9 cellular contexts compared by ENCODE assay signal in the genomic region with DNA sequence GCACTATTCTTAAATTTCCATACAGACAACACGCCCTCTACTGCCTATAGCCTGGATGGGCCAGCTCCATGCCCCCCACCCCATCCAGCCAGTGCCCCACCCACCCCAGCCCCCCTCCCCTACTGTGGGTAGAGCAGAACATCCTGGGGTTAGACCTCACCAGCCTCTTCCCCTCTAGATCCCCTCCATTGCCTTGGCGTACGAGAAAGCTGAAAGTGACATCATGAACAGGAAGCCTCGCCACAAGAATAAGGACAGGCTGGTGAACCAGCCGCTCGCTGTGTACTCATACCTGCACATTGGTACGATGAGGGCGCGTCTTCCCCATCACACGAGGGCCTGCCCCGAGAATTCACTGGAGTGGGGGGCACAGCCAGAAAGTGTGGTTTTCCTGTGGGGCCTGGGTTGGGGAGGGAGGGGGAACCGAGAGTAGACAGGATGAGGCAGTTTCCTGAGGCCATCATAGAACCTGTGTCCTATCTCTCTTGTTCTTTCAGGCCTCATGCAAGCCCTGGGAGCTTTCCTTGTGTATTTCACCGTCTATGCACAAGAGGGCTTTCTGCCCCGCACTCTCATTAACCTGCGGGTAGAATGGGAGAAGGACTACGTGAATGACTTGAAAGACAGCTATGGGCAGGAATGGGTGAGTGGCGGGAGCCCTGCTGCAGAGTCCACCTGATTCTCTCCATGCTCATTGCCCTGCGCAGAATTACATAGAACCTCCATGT. TPM values are rescaled to one million over a fixed set of nuclear protein-coding genes. Genes with fewer than 3 reads are reported as not detected.
A peak's percentile ranks its signal among the peaks of the same experiment; 100 is the strongest.
DNase-seq lines count a peak whose midpoint lies in the region; ATAC-seq and TF ChIP-seq lines count a peak whose summit lies in the region.
"Had no signal": no experiment of that assay in that cellular context is flagged by ENCODE, and none has a peak within 500 bp of the region (broad histone marks: within the 10 kb centered on the region; RNA-seq: fewer than 3 reads in every experiment).

No MANE protein-coding gene starts in this region.

- H3K27ac ChIP-seq in DOHH2 (ENCODE audit: low read depth, low read length) (no peak overlapping the region), Karpas-422 (ENCODE audit: low read length) (no peak overlapping the region)

- DNase-seq in UCSD-AML1 (lab: John Stamatoyannopoulos, UW; ENCODE audit: unreplicated experiment) (peak; percentile 49), kidney glomerular epithelial cell (lab: John Stamatoyannopoulos, UW) (no peak), GOT3 (lab: John Stamatoyannopoulos, UW) (no peak), Karpas-422 (no peak)
- peak; percentile 30 for DNase-seq in effector CD8-positive, alpha-beta T cell (lab: John Stamatoyannopoulos, UW)

- H3K36me3 ChIP-seq in DOHH2 (ENCODE audit: control insufficient read depth, low read length) = no peaks in the 10 kb centered on the region
- H3K36me3 ChIP-seq in Karpas-422 (ENCODE audit: insufficient read depth, low read length) = no peaks in the 10 kb centered on the region

- H3K4me1 ChIP-seq in DOHH2 (ENCODE audit: control insufficient read depth, low read length) (peaks cover 9% of the 10 kb centered on the region), Karpas-422 (ENCODE audit: low read length) (no peaks in the 10 kb centered on the region)

- H3K27me3 ChIP-seq in DOHH2 (ENCODE audit: control insufficient read depth, low read length) = no peaks in the 10 kb centered on the region
- no peaks in the 10 kb centered on the region for H3K27me3 ChIP-seq in Karpas-422 (ENCODE audit: low read length)

- no peak for TF ChIP-seq CTCF in DOHH2 (IDR thresholded peaks at IDR 0.05; ENCODE audit: low read depth, low read length, poor library complexity, severe bottlenecking)

- no peak overlapping the region for H2AFZ ChIP-seq in Karpas-422 (ENCODE audit: low read length)

- ATAC-seq in HG02642 (IDR thresholded peaks at IDR 0.05; ENCODE audit: poor library complexity, unreplicated experiment) (peak; percentile 80), HG03521 (IDR thresholded peaks at IDR 0.05; ENCODE audit: unreplicated experiment) (no peak)

- H3K79me2 ChIP-seq in DOHH2 (ENCODE audit: control insufficient read depth, low read length) = no peaks in the 10 kb centered on the region
- no peaks in the 10 kb centered on the region for H3K79me2 ChIP-seq in Karpas-422 (ENCODE audit: low read length)

- H4K20me1 ChIP-seq in DOHH2 (ENCODE audit: control insufficient read depth, insufficient read depth, low read depth, low read length) (no peaks in the 10 kb centered on the region), Karpas-422 (ENCODE audit: insufficient read depth, low read depth, low read length) (no peaks in the 10 kb centered on the region)

- peak overlapping the region; percentile 34 for H3K4me2 ChIP-seq in DOHH2 (ENCODE audit: low read length)
- H3K4me2 ChIP-seq in Karpas-422 (ENCODE audit: low read depth, low read length, poor library complexity, severe bottlenecking) = no peak overlapping the region

- no peaks in the 10 kb centered on the region for H3K9me3 ChIP-seq in DOHH2 (ENCODE audit: control insufficient read depth, insufficient read depth, low read length)
- H3K9me3 ChIP-seq in Karpas-422 (ENCODE audit: low read length) = no peaks in the 10 kb centered on the region

- H3K9me2 ChIP-seq in DOHH2 (replicated peaks; ENCODE audit: control insufficient read depth, low read length) (no peaks in the 10 kb centered on the region), Karpas-422 (replicated peaks; ENCODE audit: insufficient read depth, low read length) (no peaks in the 10 kb centered on the region)

- H3K4me3 ChIP-seq in DOHH2 (ENCODE audit: low read length) (no peak overlapping the region), Karpas-422 (ENCODE audit: low read length) (no peak overlapping the region)

- no peak overlapping the region for H3K9ac ChIP-seq in Karpas-422 (ENCODE audit: low read length)

- H3F3A ChIP-seq in DOHH2 (ENCODE audit: control insufficient read depth, insufficient read depth) = no peaks in the 10 kb centered on the region

RNA-seq across cellular contexts. Expression of gene ATP12A, which starts 29.1 kb away (rescaled TPM):
- total RNA-seq in Karpas-422 (2014; rRNA removed; shearing (Covaris generic); ENCODE audit: low replicate concordance) = not detected in 2 replicates

RNA-seq across cellular contexts. Expression of gene RNF17, which starts 54.6 kb away (rescaled TPM):
- total RNA-seq in Karpas-422 (2014; rRNA removed; shearing (Covaris generic); ENCODE audit: low replicate concordance) = not detected in 2 replicates
- total RNA-seq: Daoy had no signal

Comparison
In these comparisons a context has a peak if more than half of its experiments do, and no peak if none do; other contexts are left out.
1. DNase-seq: peak in UCSD-AML1 (single experiment) and effector CD8-positive, alpha-beta T cell (single experiment); none in kidney glomerular epithelial cell (single experiment), GOT3 (single experiment) and Karpas-422 (single experiment).